In genomic region chr16:73847090-73847489, GRCh38 we compare ENCODE assay signal across 19 cellular contexts.
DNase-seq lines count a peak whose midpoint lies in the region; ATAC-seq, FAIRE-seq and TF ChIP-seq lines count a peak whose summit lies in the region.
"Had no signal": no experiment of that assay in that cellular context is flagged by ENCODE, and none has a peak within 500 bp of the region (broad histone marks: within the 10 kb centered on the region; RNA-seq: fewer than 3 reads in every experiment).

No MANE protein-coding gene starts in this region.

- POLR2A ChIA-PET in K562 (lab: Yijun Ruan, JAX): no interaction called here
- POLR2A ChIA-PET in CD8-positive, alpha-beta memory T cell (lab: Charles Lee): no interaction called here

- in situ Hi-C loops in KBM-7 (cut with MboI; ENCODE audit: low pct_unique_long_range_greater_than_20kb, low sequenced_read_pairs) (no loop called here), K562 (cut with MboI) (no loop called here)

- no peaks in the 10 kb centered on the region for H3K4me1 ChIP-seq in K562 (replicated peaks in 1 of 2; ENCODE audit: control insufficient read depth in 2 of 2, insufficient read depth in 2 of 2, low read length in 2 of 2)
- peaks cover 20% of the 10 kb centered on the region for H3K4me1 ChIP-seq in neural progenitor cell
- H3K4me1 ChIP-seq in thyroid gland: no peaks in the 10 kb centered on the region
- no peaks in the 10 kb centered on the region for H3K4me1 ChIP-seq in CD8-positive, alpha-beta memory T cell (ENCODE audit: insufficient read depth, low read length)
- no peaks in the 10 kb centered on the region for H3K4me1 ChIP-seq in testis
- H3K4me1 ChIP-seq: Caco-2, Peyer's patch had no signal

- H3K36me3 Mint-ChIP-seq in neural progenitor cell: no peaks in the 10 kb centered on the region
- H3K36me3 Mint-ChIP-seq in CD8-positive, alpha-beta memory T cell: no peaks in the 10 kb centered on the region
- H3K36me3 Mint-ChIP-seq: T-cell had no signal

- H3K27ac ChIP-seq in K562 (ENCODE audit: extremely low read depth, low read depth, low read length) (no peak overlapping the region), neural progenitor cell (no peak overlapping the region), thyroid gland (no peak overlapping the region), testis (no peak overlapping the region)
- no peak overlapping the region for H3K27ac ChIP-seq in CD8-positive, alpha-beta memory T cell (ENCODE audit: low read depth, low read length)
- H3K27ac ChIP-seq: BLaER1, Peyer's patch had no signal

- no peak overlapping the region for H3K27ac Mint-ChIP-seq in neural progenitor cell
- H3K27ac Mint-ChIP-seq in CD8-positive, alpha-beta memory T cell: no peak overlapping the region
- H3K27ac Mint-ChIP-seq: CD4-positive, alpha-beta T cell; T-cell had no signal

- H3K9me1 ChIP-seq in K562 (ENCODE audit: control insufficient read depth, insufficient read depth, low read length): no peaks in the 10 kb centered on the region

- CTCF ChIA-PET in K562 (lab: Yijun Ruan, JAX; ENCODE audit: low intra/inter-chr PET ratio): no interaction called here
- CTCF ChIA-PET in CD8-positive, alpha-beta memory T cell (lab: Charles Lee): no interaction called here

- no peak for ATAC-seq in K562
- ATAC-seq: T-cell had no signal

- no peaks in the 10 kb centered on the region for H3K36me3 ChIP-seq in K562 (ENCODE audit: control insufficient read depth, insufficient read depth, low read length)
- H3K36me3 ChIP-seq in neural progenitor cell: no peaks in the 10 kb centered on the region
- H3K36me3 ChIP-seq in thyroid gland: no peaks in the 10 kb centered on the region
- no peaks in the 10 kb centered on the region for H3K36me3 ChIP-seq in CD8-positive, alpha-beta memory T cell (ENCODE audit: insufficient read depth, low read length)
- no peaks in the 10 kb centered on the region for H3K36me3 ChIP-seq in testis (ENCODE audit: low read depth, missing control alignments)
- H3K36me3 ChIP-seq: BLaER1, Peyer's patch had no signal

- TF ChIP-seq CTCF in K562 (IDR thresholded peaks at IDR 0.05 in 2 of 3, conservative IDR thresholded peaks at IDR 0.05 in 1 of 3; ENCODE audit: insufficient read depth in 2 of 3, low read depth in 1 of 3, low read length in 3 of 3) (no peak), neural progenitor cell (IDR thresholded peaks at IDR 0.05) (peak; percentile 28), thyroid gland (IDR thresholded peaks at IDR 0.05) (no peak), testis (IDR thresholded peaks at IDR 0.05) (no peak)

- H4K20me1 ChIP-seq in K562 (replicated peaks; ENCODE audit: control insufficient read depth, insufficient read depth, low read length) (no peaks in the 10 kb centered on the region), neural progenitor cell (ENCODE audit: low read depth) (no peaks in the 10 kb centered on the region)
- H4K20me1 ChIP-seq: BLaER1 had no signal

- no peak for FAIRE-seq in K562 (lab: Jason Lieb, UNC)
- FAIRE-seq: G401.6, GM18507 had no signal

- H3K9me3 Mint-ChIP-seq in neural progenitor cell: no peaks in the 10 kb centered on the region
- peaks cover 0 to 8% (median 2%) of the 10 kb centered on the region in 5 donors for H3K9me3 Mint-ChIP-seq in CD8-positive, alpha-beta memory T cell
- H3K9me3 Mint-ChIP-seq: CD4-positive, alpha-beta T cell had no signal

- no peaks in the 10 kb centered on the region for H3K27me3 Mint-ChIP-seq in neural progenitor cell (ENCODE audit: insufficient read depth, low read depth)
- H3K27me3 Mint-ChIP-seq in CD8-positive, alpha-beta memory T cell: peaks cover 0 to 4% of the 10 kb centered on the region in 2 donors
- H3K27me3 Mint-ChIP-seq: CD4-positive, alpha-beta T cell; T-cell had no signal

- BruUV-seq in K562 (replicated peaks; lab: Mats Ljungman, UMichigan): no TSS peak

- H3K4me3 Mint-ChIP-seq in neural progenitor cell: no peak overlapping the region
- no peak overlapping the region for H3K4me3 Mint-ChIP-seq in CD8-positive, alpha-beta memory T cell
- H3K4me3 Mint-ChIP-seq: CD4-positive, alpha-beta T cell; T-cell had no signal

- DNase-seq in KBM-7 (peak; percentile 2), NCI-H460 (ENCODE audit: extremely low read depth, low read depth) (peak; percentile 15), K562 (ENCODE audit: extremely low read depth in 1 of 4, low spot score in 3 of 4) (no peak), neural progenitor cell (ENCODE audit: low spot score) (peak; percentile 12), thyroid gland (no peak), testis (no peak)
- DNase-seq in CD8-positive, alpha-beta memory T cell: no peak
- DNase-seq: ACHN; CD4-positive, alpha-beta T cell; GOT3; NCI-H510A treated with DMSO at 0.1 percent for 48 hours; NCI-H748 treated with DMSO at 0.1 percent for 48 hours; NK-92 treated with Interleukin-12 subunit alpha and Interleukin-12 subunit beta, amount 100 ng/mL, for 24 hours; T-cell had no signal

- intact Hi-C loops in K562 (cut with micrococcal nuclease) (no loop called here), thyroid gland (cut with DNase I) (no loop called here), testis (cut with DNase I; ENCODE audit: low total_unique reads) (no loop called here)

- TF ChIP-seq POLR2A in K562 (conservative IDR thresholded peaks at IDR 0.05) (no peak), thyroid gland (IDR thresholded peaks at IDR 0.05) (no peak), testis (IDR thresholded peaks at IDR 0.05) (no peak)

- no peak overlapping the region for H3K4me2 ChIP-seq in K562 (ENCODE audit: insufficient read depth, low read length)
- H3K4me2 ChIP-seq in neural progenitor cell: no peak overlapping the region
- H3K4me2 ChIP-seq: BLaER1 had no signal

- no peaks in the 10 kb centered on the region for H3K9me3 ChIP-seq in K562 (replicated peaks; ENCODE audit: control insufficient read depth, insufficient read depth, low read depth, low read length)
- no peaks in the 10 kb centered on the region for H3K9me3 ChIP-seq in neural progenitor cell (ENCODE audit: low read depth)
- H3K9me3 ChIP-seq in thyroid gland: no peaks in the 10 kb centered on the region
- no peaks in the 10 kb centered on the region for H3K9me3 ChIP-seq in CD8-positive, alpha-beta memory T cell (ENCODE audit: low read length)
- no peaks in the 10 kb centered on the region for H3K9me3 ChIP-seq in testis
- H3K9me3 ChIP-seq: BLaER1, Caco-2, Peyer's patch had no signal

- H3K79me2 ChIP-seq in K562 (ENCODE audit: control insufficient read depth, insufficient read depth, low read length) (no peaks in the 10 kb centered on the region), neural progenitor cell (ENCODE audit: low read depth) (no peaks in the 10 kb centered on the region)

- peaks cover 28% of the 10 kb centered on the region for H3K4me1 Mint-ChIP-seq in neural progenitor cell
- no peaks in the 10 kb centered on the region for H3K4me1 Mint-ChIP-seq in CD8-positive, alpha-beta memory T cell
- H3K4me1 Mint-ChIP-seq: T-cell had no signal

- peaks cover 6% of the 10 kb centered on the region for H3F3A ChIP-seq in neural progenitor cell (ENCODE audit: low read depth)

- peaks cover 0 to 6% of the 10 kb centered on the region in 2 experiments; a peak in 1 of 5 replicates for H3K27me3 ChIP-seq in K562 (ENCODE audit: control insufficient read depth in 2 of 2, insufficient read depth in 2 of 2, low read length in 2 of 2)
- H3K27me3 ChIP-seq in neural progenitor cell: no peaks in the 10 kb centered on the region
- no peaks in the 10 kb centered on the region for H3K27me3 ChIP-seq in thyroid gland
- no peaks in the 10 kb centered on the region for H3K27me3 ChIP-seq in CD8-positive, alpha-beta memory T cell (ENCODE audit: insufficient read depth, low read length, poor library complexity, severe bottlenecking)
- no peaks in the 10 kb centered on the region for H3K27me3 ChIP-seq in testis
- H3K27me3 ChIP-seq: BLaER1, Peyer's patch had no signal

- 0% methylated on average over 3 of the region's 3 CpGs for WGBS in K562 (ENCODE audit: insufficient coverage, low coverage, missing lambda C conversion rate)
- 91 to 93% methylated on average over 3 of the region's 3 CpGs for WGBS in thyroid gland, 2 donors
- 80 to 93% methylated on average over 3 of the region's 3 CpGs for WGBS in testis, 2 donors

- H2AFZ ChIP-seq in K562 (ENCODE audit: low read depth, low read length): no peak overlapping the region
- H2AFZ ChIP-seq in neural progenitor cell (replicated peaks): no peak overlapping the region

- no peak for TF ChIP-seq EP300 in K562 (IDR thresholded peaks at IDR 0.05; ENCODE audit: low read length)

- H3K9ac ChIP-seq in K562 (ENCODE audit: insufficient read depth in 1 of 2, low read depth in 2 of 2, low read length in 2 of 2) (no peak overlapping the region), neural progenitor cell (no peak overlapping the region)
- H3K9ac ChIP-seq: BLaER1 had no signal

- H3K4me3 ChIP-seq in K562 (no peak overlapping the region), neural progenitor cell (no peak overlapping the region), thyroid gland (replicated peaks in 1 of 3) (no peak overlapping the region), testis (no peak overlapping the region)
- H3K4me3 ChIP-seq in CD8-positive, alpha-beta memory T cell (ENCODE audit: low read length): no peak overlapping the region
- H3K4me3 ChIP-seq: BLaER1, Peyer's patch had no signal

- no peak for TF ChIP-seq RAD21 in K562 (CRISPR knock-in tag; conservative IDR thresholded peaks at IDR 0.05 in 1 of 2, IDR thresholded peaks at IDR 0.05 in 1 of 2)

TF ChIP-seq in K562, 482 proteins besides CTCF, POLR2A, EP300 and RAD21 (continues in another document):
- TF ChIP-seq E2F1 (CRISPR knock-in tag; IDR thresholded peaks at IDR 0.05) (no peak), HNRNPL (IDR thresholded peaks at IDR 0.05; ENCODE audit: low read depth, low read length) (no peak)

Comparison
In these comparisons a context has a peak if more than half of its experiments do, and no peak if none do; other contexts are left out.
1. DNase-seq: peak in KBM-7 (single experiment), NCI-H460 (single experiment) and neural progenitor cell (single experiment); none in K562 (0 of 4), thyroid gland (0 of 2), CD8-positive, alpha-beta memory T cell (0 of 5) and testis (single experiment).